ENCODE assay signal across 8 cellular contexts in genomic region chr9:20884985-20885593, GRCh38.
A peak's percentile ranks its signal among the peaks of the same experiment; 100 is the strongest.
DNase-seq lines count a peak whose midpoint lies in the region; TF ChIP-seq lines count a peak whose summit lies in the region.

No MANE protein-coding gene starts in this region.

- no peaks in the 10 kb centered on the region for H3K27me3 ChIP-seq in brain microvascular endothelial cell (replicated peaks)

- no peak overlapping the region for H3K4me3 ChIP-seq in brain microvascular endothelial cell (ENCODE audit: low read depth, low read length)

- DNase-seq in NCI-H1436 (lab: John Stamatoyannopoulos, UW), result peak; percentile 5
- DNase-seq in NCI-H1436 treated with DMSO at 0.1 percent for 48 hours (lab: John Stamatoyannopoulos, UW), result no peak
- peak; percentile 41 for DNase-seq in LHCN-M2 (ENCODE audit: low read depth)
- DNase-seq in T-helper 22 cell (ENCODE audit: low read depth), result peak; percentile 4
- peak; percentile 60 for DNase-seq in brain microvascular endothelial cell
- peak; percentile 48 for DNase-seq in kidney tubule cell (ENCODE audit: low spot score)
- DNase-seq in stimulated activated CD8-positive, alpha-beta memory T cell treated with anti-CD3 and anti-CD28 coated beads, Interleukin-12 subunit alpha, Interleukin-12 subunit beta, amount 100 ng/mL, for 1 hour (ENCODE audit: low read depth), result peak; percentile 49
- DNase-seq in GM19238 (ENCODE audit: insufficient read length, low spot score), result no peak

- H3K36me3 ChIP-seq in brain microvascular endothelial cell (replicated peaks), result peaks cover 4% of the 10 kb centered on the region

- TF ChIP-seq CTCF in brain microvascular endothelial cell (IDR thresholded peaks at IDR 0.05; ENCODE audit: low read depth, low read length, missing control alignments), result peak; percentile 79

- H3K27ac ChIP-seq in brain microvascular endothelial cell, result no peak overlapping the region

- in situ Hi-C loops in brain microvascular endothelial cell (cut with HindIII; ENCODE audit: low pct_ligation_motif_present, low sequenced_read_pairs), result no loop called here

Comparison
In these comparisons a context has a peak if more than half of its experiments do, and no peak if none do; other contexts are left out.
1. DNase-seq: peak in NCI-H1436 (single experiment), LHCN-M2 (single experiment), T-helper 22 cell (single experiment), brain microvascular endothelial cell (single experiment), kidney tubule cell (single experiment) and stimulated activated CD8-positive, alpha-beta memory T cell treated with anti-CD3 and anti-CD28 coated beads, Interleukin-12 subunit alpha, Interleukin-12 subunit beta, amount 100 ng/mL, for 1 hour (single experiment); none in NCI-H1436 treated with DMSO at 0.1 percent for 48 hours (single experiment) and GM19238 (single experiment).